In the genomic region with DNA sequence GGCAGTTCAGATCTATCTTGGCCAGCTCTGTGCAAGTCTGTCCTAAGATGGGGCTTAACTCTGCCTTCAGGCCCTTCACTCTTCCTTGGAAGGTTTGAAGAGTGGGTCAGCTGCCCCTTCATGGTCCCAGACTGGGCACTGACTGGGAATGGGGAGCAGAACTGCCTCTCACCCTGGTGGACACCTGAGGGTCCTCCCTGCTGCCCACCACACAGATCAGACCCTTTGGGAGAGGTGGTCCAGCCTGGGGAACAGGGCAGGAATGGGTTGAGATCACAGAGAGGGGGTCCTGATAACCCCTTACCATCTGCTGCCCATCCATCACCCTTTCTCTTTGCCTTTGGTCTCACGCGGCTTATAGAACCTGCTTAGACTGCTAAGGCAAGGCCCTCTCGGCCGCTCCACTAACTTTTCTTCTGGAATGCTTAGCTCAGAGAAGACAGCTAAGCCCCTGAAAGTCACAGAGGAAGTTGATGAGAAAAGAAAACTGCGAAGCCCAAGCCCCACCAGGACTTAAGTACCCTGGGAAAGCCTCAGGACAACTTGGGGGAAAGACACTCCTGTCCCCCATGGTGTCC, we compare ENCODE assay signal across 8 cellular contexts. TPM values are rescaled to one million over a fixed set of nuclear protein-coding genes. Genes with fewer than 3 reads are reported as not detected.
A peak's percentile ranks its signal among the peaks of the same experiment; 100 is the strongest.
DNase-seq lines count a peak whose midpoint lies in the region; ATAC-seq and TF ChIP-seq lines count a peak whose summit lies in the region.

No MANE protein-coding gene starts in this region.

- no peaks in the 10 kb centered on the region for H3K27me3 ChIP-seq in esophagus (ENCODE audit: control insufficient read depth in 1 of 2, insufficient read depth in 2 of 2, low read length in 2 of 2)

- peak overlapping the region; percentile 54 to 56 for H3K4me3 ChIP-seq in esophagus (ENCODE audit: low read depth in 1 of 2, low read length in 2 of 2)
- H3K4me3 ChIP-seq in retinal pigment epithelial cell (ENCODE audit: low read length) = peak overlapping the region; percentile 31

- ATAC-seq in GM18502 (IDR thresholded peaks at IDR 0.05; ENCODE audit: poor library complexity, unreplicated experiment) (peak; percentile 24), HG03460 (IDR thresholded peaks at IDR 0.05; ENCODE audit: unreplicated experiment) (peak; percentile 21)

- no peaks in the 10 kb centered on the region for H3K36me3 ChIP-seq in esophagus (ENCODE audit: control insufficient read depth in 2 of 2, insufficient read depth in 2 of 2, low read length in 1 of 2)

- H3K27ac ChIP-seq in esophagus (ENCODE audit: low read depth in 2 of 2, low read length in 1 of 2) = no peak overlapping the region

- no peak for TF ChIP-seq CTCF in retinal pigment epithelial cell (conservative IDR thresholded peaks at IDR 0.05; ENCODE audit: low read depth, low read length)

- 32 to 41% methylated on average over 5 of the region's 5 CpGs for WGBS in esophagus, 2 donors

- H3K9me3 ChIP-seq in esophagus (ENCODE audit: control insufficient read depth in 2 of 2, insufficient read depth in 1 of 2, low read depth in 1 of 2, low read length in 1 of 2) = no peaks in the 10 kb centered on the region

- H3K4me1 ChIP-seq in esophagus (ENCODE audit: control insufficient read depth in 2 of 2, insufficient read depth in 2 of 2, low read length in 1 of 2) = peaks cover 16 to 23% of the 10 kb centered on the region in 2 donors

- DNase-seq in retinal pigment epithelial cell (ENCODE audit: low read depth) (no peak), NK-92 (lab: John Stamatoyannopoulos, UW; ENCODE audit: unreplicated experiment) (no peak), NCI-H446 (lab: John Stamatoyannopoulos, UW) (no peak), GM19238 (ENCODE audit: insufficient read length, low spot score) (no peak), HCEC 1CT (no peak)

RNA-seq across cellular contexts. Expression of a gene that starts 0.4 kb away (rescaled TPM):
- 10 to 100 TPM in 1 of 2 donors, 1 to 10 TPM in 1; 5.0 to 16.1 TPM for polyA plus RNA-seq in esophagus

RNA-seq across cellular contexts. Expression of a gene that starts 20.3 kb away (rescaled TPM):
- 100 to 1,000 TPM; 273 to 321 TPM for polyA plus RNA-seq in esophagus

RNA-seq across cellular contexts. Expression of a gene that starts 31.4 kb away (rescaled TPM):
- not detected for polyA plus RNA-seq in esophagus

RNA-seq across cellular contexts. Expression of a gene that starts 47.4 kb away (rescaled TPM):
- not detected for polyA plus RNA-seq in esophagus

RNA-seq across cellular contexts. Expression of a gene that starts 50.9 kb away (rescaled TPM):
- polyA plus RNA-seq in esophagus = under 1 TPM; 0.31 to 0.33 TPM
